ENCODE assay signal across 27 cellular contexts in the genomic region with DNA sequence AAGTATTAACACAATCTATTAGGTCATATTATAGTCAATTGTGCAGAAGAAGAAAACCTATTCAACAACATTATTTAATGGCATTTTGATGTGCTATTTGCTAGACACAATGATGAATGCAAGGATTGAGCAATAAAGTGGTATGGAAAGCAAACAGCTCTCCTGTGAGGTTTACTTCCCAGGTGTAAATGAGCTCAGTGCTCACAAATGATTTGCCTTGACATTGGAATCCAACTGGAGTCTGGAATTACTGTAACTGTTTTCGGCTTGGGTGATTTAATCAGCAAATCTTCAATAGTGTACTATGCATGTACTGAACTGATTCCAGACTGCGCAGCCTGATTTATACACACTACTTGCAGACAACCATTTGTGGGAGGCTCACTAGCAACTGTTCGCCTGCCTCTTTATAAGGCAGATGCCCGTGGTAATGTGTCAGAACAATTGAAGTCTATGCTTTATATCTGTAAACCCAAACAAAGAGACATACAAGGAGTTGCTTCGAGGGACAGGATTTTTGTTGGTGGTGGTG.
"Had no signal": no experiment of that assay in that cellular context is flagged by ENCODE, and none has a peak within 500 bp of the region (broad histone marks: within the 10 kb centered on the region; RNA-seq: fewer than 3 reads in every experiment).

No MANE protein-coding gene starts in this region.

- H3K9me3 ChIP-seq: SJCRH30 had no signal

- H3K36me3 ChIP-seq: cardiac muscle cell, SJCRH30, WERI-Rb-1 had no signal

- H3K9ac ChIP-seq: KMS-11 had no signal

- H3K27me3 ChIP-seq: cardiac muscle cell, SJCRH30 had no signal

- H3K4me3 ChIP-seq: cardiac muscle cell, SJCRH30, SK-N-MC had no signal

- H3K27ac ChIP-seq: cardiac muscle cell, KMS-11, SJCRH30, SK-N-MC, WERI-Rb-1 had no signal

- DNase-seq: activated CD4-positive, alpha-beta T cell treated with anti-CD3 and anti-CD28 coated beads for 1 hour; activated CD4-positive, alpha-beta T cell treated with anti-CD3 and anti-CD28 coated beads for 48 hours; activated CD4-positive, CD25-positive, alpha-beta regulatory T cell; activated CD8-positive, alpha-beta T cell treated with anti-CD3 and anti-CD28 coated beads for 36 hours; activated effector memory CD4-positive, alpha-beta T cell treated with anti-CD3 and anti-CD28 coated beads, Interleukin-2, amount 50 U/mL, for 16 hours; activated naive CD4-positive, alpha-beta T cell; activated naive CD4-positive, alpha-beta T cell treated with anti-CD3 and anti-CD28 coated beads, Interleukin-2, amount 50 U/mL, for 16 hours; activated naive CD8-positive, alpha-beta T cell treated with anti-CD3 and anti-CD28 coated beads for 36 hours; activated T-cell treated with anti-CD3 and anti-CD28 coated beads, Interleukin-2, amount 50 U/mL, for 1 hour; activated T-cell treated with anti-CD3 and anti-CD28 coated beads, Interleukin-2, amount 50 U/mL, for 72 hours; amniotic stem cell; aorta; MM.1S; MV-4-11; NCI-H1092; NCI-H1930; NCI-H2081 treated with DMSO at 0.1 percent for 48 hours; NCI-H510A; NCI-H526; SHP77; SJCRH30; WERI-Rb-1 had no signal

- ATAC-seq: activated CD8-positive, alpha-beta T cell treated with anti-CD3 and anti-CD28 coated beads for 36 hours; activated T-cell treated with anti-CD3 and anti-CD28 coated beads, Interleukin-2, amount 50 U/mL, for 72 hours; activated T-helper 17 cell treated with anti-CD3 and anti-CD28 coated beads, Interleukin-2, amount 50 U/mL, for 72 hours; Panc1 had no signal

- H3K4me2 ChIP-seq: KMS-11 had no signal

- H3K4me1 ChIP-seq: SJCRH30 had no signal
